Comparison of ENCODE assay signal across 18 cellular contexts in the genomic region with DNA sequence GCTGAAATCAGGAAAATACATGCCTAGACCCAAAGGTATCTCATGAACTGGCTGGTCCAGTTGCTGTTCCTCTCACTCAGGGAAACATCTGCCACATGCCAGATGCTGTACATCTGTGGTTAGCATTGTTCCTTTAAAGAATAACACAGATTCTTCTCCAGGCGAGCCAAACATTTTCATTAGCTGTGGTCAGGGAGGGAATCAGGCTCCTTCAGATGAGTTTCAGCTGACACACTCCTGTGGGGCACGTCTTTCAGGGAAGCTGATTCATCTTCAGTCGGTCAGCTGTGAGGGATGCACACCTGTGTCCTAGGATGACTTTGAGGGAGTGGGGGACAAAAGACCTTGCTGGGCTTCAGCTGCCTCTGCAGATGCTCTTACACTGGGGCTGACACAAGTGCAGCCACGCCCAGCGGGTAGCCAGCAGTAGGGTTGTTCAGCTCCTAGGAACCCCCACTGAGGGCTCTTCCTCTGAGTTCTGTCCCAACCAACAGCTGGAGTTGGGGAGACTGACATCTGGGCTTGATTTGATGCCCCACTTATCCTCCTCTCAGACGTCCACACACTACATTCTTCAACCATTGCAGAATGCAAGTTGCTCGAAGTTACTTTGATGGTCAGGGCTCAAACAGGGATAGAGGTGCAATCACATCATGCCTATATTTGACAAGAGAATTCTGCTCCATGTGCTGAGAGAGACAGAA.
DNase-seq lines count a peak whose midpoint lies in the region; ATAC-seq and TF ChIP-seq lines count a peak whose summit lies in the region.
"Had no signal": no experiment of that assay in that cellular context is flagged by ENCODE, and none has a peak within 500 bp of the region (broad histone marks: within the 10 kb centered on the region; RNA-seq: fewer than 3 reads in every experiment).

No MANE protein-coding gene starts in this region.

- H3K9me3 ChIP-seq in psoas muscle = no peaks in the 10 kb centered on the region
- H3K9me3 ChIP-seq in adrenal gland (replicated peaks in 1 of 3) = no peaks in the 10 kb centered on the region
- H3K9me3 ChIP-seq: breast epithelium, Peyer's patch, right atrium auricular region had no signal

- 43 to 58% (median 51%) methylated on average over 7 of the region's 7 CpGs for WGBS in psoas muscle, 3 donors
- 75 to 85% (median 79%) methylated on average over 4 to 7 of the region's 7 CpGs for WGBS in adrenal gland, 4 donors

- no peaks in the 10 kb centered on the region for H3K27me3 ChIP-seq in psoas muscle (ENCODE audit: insufficient read depth in 3 of 3, low read length in 2 of 3)
- no peaks in the 10 kb centered on the region for H3K27me3 ChIP-seq in adrenal gland
- H3K27me3 ChIP-seq: breast epithelium, Peyer's patch, right atrium auricular region had no signal

- TF ChIP-seq CTCF in psoas muscle (IDR thresholded peaks at IDR 0.05) (no peak), adrenal gland (IDR thresholded peaks at IDR 0.05) (no peak)

- ATAC-seq in psoas muscle = peak in 3 of 4 donors; percentile 34 to 54 (median 42)
- no peak for ATAC-seq in GM18867 (IDR thresholded peaks at IDR 0.05; ENCODE audit: unreplicated experiment)
- ATAC-seq in GM18861 (IDR thresholded peaks at IDR 0.05; ENCODE audit: unreplicated experiment) = no peak
- ATAC-seq: stimulated activated memory B cell treated with anti-CD40 and anti-IgM and Interleukin-4, amounts not matched to agents 10 μg/mL and 1 μg/mL and 100 μg/mL, for 72 hours had no signal

- H3K36me3 ChIP-seq in psoas muscle (ENCODE audit: insufficient read depth in 1 of 2, low read depth in 1 of 2) = no peaks in the 10 kb centered on the region
- H3K36me3 ChIP-seq in adrenal gland (replicated peaks in 1 of 2) = no peaks in the 10 kb centered on the region
- H3K36me3 ChIP-seq: breast epithelium, Peyer's patch, right atrium auricular region had no signal

- H3K4me1 ChIP-seq in psoas muscle (peaks cover 13% of the 10 kb centered on the region), adrenal gland (replicated peaks in 1 of 2) (no peaks in the 10 kb centered on the region)
- H3K4me1 ChIP-seq: breast epithelium, Peyer's patch had no signal

- DNase-seq in GM04503 (ENCODE audit: low read depth) (peak; percentile 66), RPMI7951 (ENCODE audit: low read depth) (peak; percentile 94), epithelial cell of prostate (ENCODE audit: low read depth, low spot score) (peak; percentile 82), psoas muscle (no peak), adrenal gland (no peak)
- no peak for DNase-seq in activated CD4-positive, alpha-beta T cell treated with anti-CD3 and anti-CD28 coated beads for 1 hour
- DNase-seq: activated CD4-positive, alpha-beta T cell treated with anti-CD3 and anti-CD28 coated beads, Interleukin-2, amount 50 U/mL, for 48 hours; CD4-positive, alpha-beta T cell; endodermal cell; hippocampal formation; NCI-H187; NCI-H510A treated with DMSO at 0.1 percent for 48 hours; Peyer's patch had no signal

- intact Hi-C loops in psoas muscle (cut with DNase I) = no loop called here
- intact Hi-C loops in adrenal gland (cut with DNase I) = no loop called here

- H3K4me3 ChIP-seq in psoas muscle (no peak overlapping the region), adrenal gland (no peak overlapping the region)
- H3K4me3 ChIP-seq: breast epithelium, Peyer's patch, right atrium auricular region had no signal

- TF ChIP-seq POLR2A in adrenal gland (IDR thresholded peaks at IDR 0.05) = no peak

- peak overlapping the region; percentile 79 for H3K27ac ChIP-seq in epithelial cell of prostate
- no peak overlapping the region for H3K27ac ChIP-seq in psoas muscle
- no peak overlapping the region for H3K27ac ChIP-seq in adrenal gland
- H3K27ac ChIP-seq: breast epithelium, Peyer's patch, right atrium auricular region had no signal

Comparison
In these comparisons a context has a peak if more than half of its experiments do, and no peak if none do; other contexts are left out.
1. DNase-seq: peak in GM04503 (single experiment), RPMI7951 (single experiment) and epithelial cell of prostate (single experiment); none in psoas muscle (0 of 2), adrenal gland (0 of 7) and activated CD4-positive, alpha-beta T cell treated with anti-CD3 and anti-CD28 coated beads for 1 hour (single experiment).
2. ATAC-seq: peak in psoas muscle (3 of 4); none in GM18867 (single experiment) and GM18861 (single experiment).